In the genomic region with DNA sequence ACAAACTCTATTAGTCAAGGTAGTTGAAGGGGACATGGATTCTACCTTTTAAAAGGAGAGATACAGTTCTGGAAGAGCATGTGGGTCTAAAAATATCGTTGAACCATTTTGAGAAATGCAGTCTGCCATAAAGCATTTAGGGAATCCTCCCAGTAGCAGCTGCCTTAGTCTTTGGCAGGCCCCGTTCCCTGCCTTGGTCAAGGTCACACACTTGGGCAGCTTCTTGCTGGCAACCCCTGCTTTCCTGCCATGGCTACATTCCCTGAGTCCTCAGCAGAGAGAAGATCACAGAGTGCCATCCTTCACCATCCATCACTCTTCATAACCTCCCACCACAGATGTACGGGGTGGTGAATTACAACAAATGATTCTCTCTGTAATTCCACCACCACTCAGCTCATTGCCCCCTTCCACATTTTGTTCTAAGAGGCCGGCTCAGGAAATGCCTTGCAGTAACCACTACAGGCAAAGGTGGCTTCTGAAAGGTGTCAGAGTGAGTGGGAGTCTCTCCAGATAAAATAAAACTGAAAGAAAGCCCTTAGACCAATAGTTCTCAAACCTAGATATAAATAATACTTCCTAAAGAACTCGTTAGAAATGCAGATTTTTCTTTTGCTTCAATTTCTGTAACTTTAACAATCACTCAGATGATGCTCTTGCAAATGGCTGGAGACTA, we compare ENCODE assay signal across 14 cellular contexts.
"Had no signal": no experiment of that assay in that cellular context is flagged by ENCODE, and none has a peak within 500 bp of the region (broad histone marks: within the 10 kb centered on the region; RNA-seq: fewer than 3 reads in every experiment).

No MANE protein-coding gene starts in this region.

- DNase-seq: activated CD4-positive, alpha-beta T cell treated with anti-CD3 and anti-CD28 coated beads, Interleukin-2, amount 50 U/mL, for 4 hours; activated naive CD4-positive, alpha-beta T cell; activated naive CD8-positive, alpha-beta T cell treated with anti-CD3 and anti-CD28 coated beads, Interleukin-2, amount 10 ng/mL, durations not matched to agents 7 days and 5 days; activated T-cell treated with anti-CD3 and anti-CD28 coated beads for 4 hours; aorta; left lung; sigmoid colon; T-cell; T-helper 9 cell; thyroid gland had no signal

- H3K27ac Mint-ChIP-seq: activated naive CD8-positive, alpha-beta T cell treated with anti-CD3 and anti-CD28 coated beads, Interleukin-2, amount 10 ng/mL, durations not matched to agents 7 days and 5 days; memory B cell; stimulated activated effector memory CD8-positive, alpha-beta T cell treated with anti-CD3 and anti-CD28 coated beads, Interleukin-12 subunit alpha, Interleukin-12 subunit beta, amount 100 ng/mL, for 72 hours; T-cell had no signal

- H3K4me1 ChIP-seq: sigmoid colon had no signal

- H3K27ac ChIP-seq: epithelial cell of prostate, left lung, sigmoid colon, thyroid gland had no signal

- H3K36me3 Mint-ChIP-seq: activated naive CD8-positive, alpha-beta T cell treated with anti-CD3 and anti-CD28 coated beads, Interleukin-2, amount 10 ng/mL, durations not matched to agents 7 days and 5 days; memory B cell; stimulated activated effector memory CD8-positive, alpha-beta T cell treated with anti-CD3 and anti-CD28 coated beads, Interleukin-12 subunit alpha, Interleukin-12 subunit beta, amount 100 ng/mL, for 72 hours; T-cell had no signal

- H3K27me3 ChIP-seq: left lung, sigmoid colon, thyroid gland had no signal

- FAIRE-seq: frontal cortex had no signal

- H3K4me3 ChIP-seq: left lung, sigmoid colon, thyroid gland had no signal

- H3K9me3 Mint-ChIP-seq: activated naive CD8-positive, alpha-beta T cell treated with anti-CD3 and anti-CD28 coated beads, Interleukin-2, amount 10 ng/mL, durations not matched to agents 7 days and 5 days; memory B cell; stimulated activated effector memory CD8-positive, alpha-beta T cell treated with anti-CD3 and anti-CD28 coated beads, Interleukin-12 subunit alpha, Interleukin-12 subunit beta, amount 100 ng/mL, for 72 hours; T-cell had no signal

- ATAC-seq: left lung, T-cell had no signal

- H3K9me3 ChIP-seq: left lung, sigmoid colon, thyroid gland had no signal

- H3K36me3 ChIP-seq: left lung, sigmoid colon, thyroid gland had no signal

- H3K4me3 Mint-ChIP-seq: activated naive CD8-positive, alpha-beta T cell treated with anti-CD3 and anti-CD28 coated beads, Interleukin-2, amount 10 ng/mL, durations not matched to agents 7 days and 5 days; memory B cell; stimulated activated effector memory CD8-positive, alpha-beta T cell treated with anti-CD3 and anti-CD28 coated beads, Interleukin-12 subunit alpha, Interleukin-12 subunit beta, amount 100 ng/mL, for 72 hours; T-cell had no signal

- H3K4me1 Mint-ChIP-seq: activated naive CD8-positive, alpha-beta T cell treated with anti-CD3 and anti-CD28 coated beads, Interleukin-2, amount 10 ng/mL, durations not matched to agents 7 days and 5 days; memory B cell had no signal
